Comparison of ENCODE assay signal across 21 cellular contexts in genomic region chr3:101846709-101847108, GRCh38. TPM values are rescaled to one million over a fixed set of nuclear protein-coding genes. Genes with fewer than 3 reads are reported as not detected.
DNase-seq lines count a peak whose midpoint lies in the region; ATAC-seq and TF ChIP-seq lines count a peak whose summit lies in the region.
"Had no signal": no experiment of that assay in that cellular context is flagged by ENCODE, and none has a peak within 500 bp of the region (broad histone marks: within the 10 kb centered on the region; RNA-seq: fewer than 3 reads in every experiment).

No MANE protein-coding gene starts in this region.

- DNase-seq in CD8-positive, alpha-beta memory T cell: no peak
- no peak for DNase-seq in IMR-90
- peak; percentile 75 for DNase-seq in epithelial cell of esophagus (ENCODE audit: low read depth)
- DNase-seq in smooth muscle cell (lab: John Stamatoyannopoulos, UW; ENCODE audit: unreplicated experiment): no peak
- no peak for DNase-seq in lower leg skin (ENCODE audit: low spot score in 2 of 2)
- DNase-seq in GDM1 (lab: John Stamatoyannopoulos, UW): no peak
- no peak for DNase-seq in HuH-7.5 (ENCODE audit: low spot score)
- DNase-seq: activated CD8-positive, alpha-beta memory T cell treated with anti-CD3 and anti-CD28 coated beads, Interleukin-2, amount 50 U/mL, for 4 hours; activated naive CD8-positive, alpha-beta T cell treated with anti-CD3 and anti-CD28 coated beads, Interleukin-2, amount 10 ng/mL, durations not matched to agents 7 days and 5 days; CD8-positive, alpha-beta T cell; DMS79 treated with DMSO at 0.1 percent for 48 hours; kidney; NCI-H1105 treated with DMSO at 0.1 percent for 48 hours; NCI-H510A; NK-92 treated with Interleukin-12 subunit alpha and Interleukin-12 subunit beta, amount 100 ng/mL, for 24 hours; sigmoid colon; T-helper 2 cell; uterus had no signal

- H3K27ac Mint-ChIP-seq in CD8-positive, alpha-beta memory T cell: peak overlapping the region in 5 of 8 donors; percentile 44 to 90 (median 70)
- H3K27ac Mint-ChIP-seq: activated naive CD8-positive, alpha-beta T cell treated with anti-CD3 and anti-CD28 coated beads, Interleukin-2, amount 10 ng/mL, durations not matched to agents 7 days and 5 days; brain; CD8-positive, alpha-beta T cell; nephron had no signal

- H2BK20ac ChIP-seq in IMR-90 (ENCODE audit: low read depth, low read length): no peak overlapping the region

- peaks cover 1% of the 10 kb centered on the region for H3K36me3 ChIP-seq in CD8-positive, alpha-beta memory T cell (ENCODE audit: insufficient read depth, low read length)
- H3K36me3 ChIP-seq in IMR-90 (ENCODE audit: control insufficient read depth, insufficient read depth, low read length) (peaks cover 2% of the 10 kb centered on the region; the same call in 1 of the 2 replicates), smooth muscle cell (ENCODE audit: low read depth) (no peaks in the 10 kb centered on the region)
- H3K36me3 ChIP-seq: sigmoid colon, uterus had no signal

- TF ChIP-seq RAD21 in IMR-90 (IDR thresholded peaks at IDR 0.05; ENCODE audit: low read length): no peak

- peak overlapping the region; percentile 15; the same call in 1 of the 2 replicates for H2BK120ac ChIP-seq in IMR-90 (ENCODE audit: low read depth, low read length)

- peak overlapping the region; percentile 43; the same call in 1 of the 2 replicates for H3K14ac ChIP-seq in IMR-90 (replicated peaks; ENCODE audit: low read depth, low read length)

- no peak overlapping the region for H3K56ac ChIP-seq in IMR-90 (ENCODE audit: extremely low read depth, insufficient read depth, low read length)

- H2AFZ ChIP-seq in IMR-90 (replicated peaks; ENCODE audit: low read length, poor library complexity) (peak overlapping the region; percentile 49), smooth muscle cell (ENCODE audit: low read depth) (no peak overlapping the region)

- no peak overlapping the region for H2AK9ac ChIP-seq in IMR-90 (replicated peaks; ENCODE audit: low read depth, low read length, poor library complexity)

- ATAC-seq in IMR-90 (ENCODE audit: low read depth): no peak
- ATAC-seq: CD8-positive, alpha-beta T cell; HepG2 had no signal

- no peaks in the 10 kb centered on the region for H3K9me3 ChIP-seq in CD8-positive, alpha-beta memory T cell (ENCODE audit: low read length)
- H3K9me3 ChIP-seq in IMR-90 (ENCODE audit: control insufficient read depth, insufficient read depth, low read length) (no peaks in the 10 kb centered on the region; the same call in 1 of the 2 replicates), smooth muscle cell (replicated peaks; ENCODE audit: low read depth) (no peaks in the 10 kb centered on the region)
- H3K9me3 ChIP-seq: sigmoid colon, uterus had no signal

- no peak overlapping the region for H3K4me3 ChIP-seq in CD8-positive, alpha-beta memory T cell (ENCODE audit: low read length)
- no peak overlapping the region for H3K4me3 ChIP-seq in IMR-90 (ENCODE audit: insufficient read depth, low read depth, low read length)
- H3K4me3 ChIP-seq in epithelial cell of esophagus (ENCODE audit: low read length): no peak overlapping the region
- no peak overlapping the region for H3K4me3 ChIP-seq in smooth muscle cell
- H3K4me3 ChIP-seq in lower leg skin (ENCODE audit: low read depth, poor library complexity, severe bottlenecking): no peak overlapping the region
- H3K4me3 ChIP-seq: sigmoid colon, uterus had no signal

- intact Hi-C loops in IMR-90 (cut with micrococcal nuclease) (no loop called here), lower leg skin (cut with DNase I; ENCODE audit: low total_unique reads) (no loop called here)

- H3K79me2 ChIP-seq in smooth muscle cell (ENCODE audit: low read depth): peaks cover 32% of the 10 kb centered on the region

- H4K8ac ChIP-seq in IMR-90 (ENCODE audit: low read depth in 2 of 2, low read length in 2 of 2): peak overlapping the region in 1 of 2 experiments; percentile 5; a peak in 1 of 4 replicates

- H4K91ac ChIP-seq in IMR-90 (ENCODE audit: insufficient read depth, low read depth, low read length): peak overlapping the region; percentile 14; the same call in 1 of the 2 replicates

- peaks cover 27% of the 10 kb centered on the region for H3F3A ChIP-seq in smooth muscle cell (ENCODE audit: low read depth)

- H3K9me1 ChIP-seq in IMR-90 (ENCODE audit: insufficient read depth, low read length): peaks cover 3% of the 10 kb centered on the region; the same call in 1 of the 2 replicates

- dilution Hi-C loops in IMR-90 (cut with HindIII; ENCODE audit: low sequenced_read_pairs, unreplicated experiment): no loop called here

- no peak overlapping the region for H3K4me2 ChIP-seq in IMR-90 (ENCODE audit: low read depth, low read length)
- no peak overlapping the region for H3K4me2 ChIP-seq in smooth muscle cell

- H3K9me3 Mint-ChIP-seq in CD8-positive, alpha-beta memory T cell: peaks cover 0 to 4% (median 0%) of the 10 kb centered on the region in 5 donors

- no peak overlapping the region for H2AK5ac ChIP-seq in IMR-90 (ENCODE audit: low read depth, low read length)

- H3K9ac ChIP-seq in IMR-90 (ENCODE audit: low read depth, low read length): no peak overlapping the region
- H3K9ac ChIP-seq in smooth muscle cell (ENCODE audit: low read depth): no peak overlapping the region

- H3K79me1 ChIP-seq in IMR-90 (ENCODE audit: low read depth in 1 of 2, low read length in 2 of 2): peaks cover 22 to 23% of the 10 kb centered on the region in 2 experiments

- no peaks in the 10 kb centered on the region for H3K27me3 ChIP-seq in CD8-positive, alpha-beta memory T cell (ENCODE audit: insufficient read depth, low read length, poor library complexity, severe bottlenecking)
- H3K27me3 ChIP-seq in IMR-90 (ENCODE audit: control insufficient read depth, insufficient read depth, low read length): no peaks in the 10 kb centered on the region
- H3K27me3 ChIP-seq in smooth muscle cell (ENCODE audit: low read depth): no peaks in the 10 kb centered on the region
- H3K27me3 ChIP-seq: sigmoid colon, uterus had no signal

- TF ChIP-seq CTCF in IMR-90 (conservative IDR thresholded peaks at IDR 0.05; ENCODE audit: low read depth, low read length): no peak
- no peak for TF ChIP-seq CTCF in epithelial cell of esophagus (IDR thresholded peaks at IDR 0.05; ENCODE audit: insufficient read depth, low read depth, low read length, missing control alignments)
- no peak for TF ChIP-seq CTCF in smooth muscle cell (IDR thresholded peaks at IDR 0.05; ENCODE audit: borderline replicate concordance, insufficient read depth, poor library complexity, severe bottlenecking)
- TF ChIP-seq CTCF in lower leg skin (IDR thresholded peaks at IDR 0.05): no peak

- POLR2A ChIA-PET in CD8-positive, alpha-beta memory T cell (lab: Charles Lee): interaction anchor here (1.1 kb wide), 1 partner anchor 19 kb away, joined by 3 read pairs; no protein-coding TSS in a partner anchor
- POLR2A ChIA-PET in IMR-90 (lab: Charles Lee; ENCODE audit: unreplicated experiment): no interaction called here

- peaks cover 5% of the 10 kb centered on the region for H3K4me1 ChIP-seq in CD8-positive, alpha-beta memory T cell (ENCODE audit: insufficient read depth, low read length)
- H3K4me1 ChIP-seq in IMR-90 (ENCODE audit: control insufficient read depth, insufficient read depth, low read length): peaks cover 7% of the 10 kb centered on the region
- peaks cover 19% of the 10 kb centered on the region for H3K4me1 ChIP-seq in smooth muscle cell (ENCODE audit: low read depth)
- H3K4me1 ChIP-seq: uterus had no signal

- H4K20me1 ChIP-seq in IMR-90 (ENCODE audit: insufficient read depth, low read length) (peaks cover 22% of the 10 kb centered on the region), smooth muscle cell (ENCODE audit: low read depth) (peaks cover 23% of the 10 kb centered on the region)

- no peak overlapping the region for H2BK5ac ChIP-seq in IMR-90 (ENCODE audit: low read depth, low read length, poor library complexity, severe bottlenecking)

- CTCF ChIA-PET in CD8-positive, alpha-beta memory T cell (lab: Charles Lee): interaction anchor here (0.7 kb wide), 1 partner anchor 32 kb away, joined by 3 read pairs; no protein-coding TSS in a partner anchor
- CTCF ChIA-PET in IMR-90 (lab: Yijun Ruan, JAX): no interaction called here

- no peak for TF ChIP-seq POLR2A in IMR-90 (IDR thresholded peaks at IDR 0.05; ENCODE audit: low read depth, low read length)
- no peak for TF ChIP-seq POLR2A in lower leg skin (IDR thresholded peaks at IDR 0.05)

- H4K5ac ChIP-seq in IMR-90 (ENCODE audit: low read depth, low read length): no peak overlapping the region

- H3K4me3 Mint-ChIP-seq in CD8-positive, alpha-beta memory T cell: peak overlapping the region in 2 of 7 donors; percentile 19 to 100
- H3K4me3 Mint-ChIP-seq: activated naive CD8-positive, alpha-beta T cell treated with anti-CD3 and anti-CD28 coated beads, Interleukin-2, amount 10 ng/mL, durations not matched to agents 7 days and 5 days; CD8-positive, alpha-beta T cell had no signal

- H3K4me1 Mint-ChIP-seq in CD8-positive, alpha-beta memory T cell: peaks cover 12 to 17% (median 16%) of the 10 kb centered on the region in 3 donors

- peak overlapping the region; percentile 52; the same call in 1 of the 3 replicates for H2BK15ac ChIP-seq in IMR-90 (ENCODE audit: low read depth, low read length)

- peaks cover 7 to 19% (median 8%) of the 10 kb centered on the region in 3 donors for H3K36me3 Mint-ChIP-seq in CD8-positive, alpha-beta memory T cell
- H3K36me3 Mint-ChIP-seq: brain had no signal

- in situ Hi-C loops in IMR-90 (cut with MboI; ENCODE audit: low sequenced_read_pairs): no loop called here

- H3K23ac ChIP-seq in IMR-90 (ENCODE audit: low read depth, low read length): no peak overlapping the region

- BruUV-seq in IMR-90 (replicated peaks; lab: Mats Ljungman, UMichigan): no TSS peak

- no peak overlapping the region for H3K18ac ChIP-seq in IMR-90 (ENCODE audit: low read depth, low read length)

- no peak overlapping the region for H3K27ac ChIP-seq in CD8-positive, alpha-beta memory T cell (ENCODE audit: low read depth, low read length)
- H3K27ac ChIP-seq in IMR-90 (ENCODE audit: insufficient read depth, low read length): no peak overlapping the region
- H3K27ac ChIP-seq in smooth muscle cell (ENCODE audit: low read depth): peak overlapping the region; percentile 97
- H3K27ac ChIP-seq: uterus had no signal

- WGBS in IMR-90 (ENCODE audit: extremely low coverage in 2 of 2, insufficient read length in 1 of 2), 2 experiments: no CpG with 5 or more reads among the region's 2 CpGs
- WGBS in smooth muscle cell (ENCODE audit: low lambda C conversion rate): 94% methylated on average over 2 of the region's 2 CpGs
- WGBS in lower leg skin, 2 donors: 93% methylated on average over 2 of the region's 2 CpGs

- H3K4ac ChIP-seq in IMR-90 (ENCODE audit: low read depth, low read length): no peak overlapping the region

- no peaks in the 10 kb centered on the region for H3K27me3 Mint-ChIP-seq in CD8-positive, alpha-beta memory T cell
- H3K27me3 Mint-ChIP-seq: activated naive CD8-positive, alpha-beta T cell treated with anti-CD3 and anti-CD28 coated beads, Interleukin-2, amount 10 ng/mL, durations not matched to agents 7 days and 5 days had no signal

RNA-seq across cellular contexts. Expression of gene NFKBIZ, which starts 2.6 kb away (rescaled TPM):
- total RNA-seq in CD8-positive, alpha-beta memory T cell: 10 to 100 TPM; 32.3 to 32.9 TPM
- 8.0 TPM for polyA plus RNA-seq in CD8-positive, alpha-beta memory T cell
- total RNA-seq in IMR-90 (2012; rRNA removed) (35.0 and 43.0 TPM in 2 replicates), smooth muscle cell (236 and 307 TPM in 2 replicates), lower leg skin (100 to 1,000 TPM; 155 to 440 (median 310) TPM)
- polyA plus RNA-seq in IMR-90 (2012; rRNA removed) (40.9 and 56.2 TPM in 2 replicates), smooth muscle cell (269 and 306 TPM in 2 replicates)
- 42.6 and 52.3 TPM in 2 replicates for polyA plus RNA-seq in IMR-90 (2012; cell fraction: cytosol; rRNA removed)
- polyA plus RNA-seq in IMR-90 (2012; cell fraction: nucleus; rRNA removed; ENCODE audit: low replicate concordance): 482 and 691 TPM in 2 replicates
